ENCODE assay signal across 22 cellular contexts in the genomic region with DNA sequence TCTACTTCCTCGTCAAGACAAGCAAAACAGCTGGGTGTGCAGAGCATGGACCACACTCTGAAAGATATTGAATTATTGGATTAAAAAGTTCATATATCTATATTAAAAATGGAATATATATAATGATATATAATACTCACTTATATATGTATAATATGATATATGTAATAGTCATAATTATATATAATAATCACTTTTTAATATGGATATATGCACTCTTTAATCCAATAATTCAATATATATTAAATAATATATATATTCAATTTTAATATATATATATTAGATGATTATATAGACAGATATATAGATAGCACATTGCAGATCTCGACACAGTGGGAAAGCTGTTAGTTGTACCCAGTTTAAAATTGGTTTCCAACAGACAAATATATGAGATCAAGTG.
"Had no signal": no experiment of that assay in that cellular context is flagged by ENCODE, and none has a peak within 500 bp of the region (broad histone marks: within the 10 kb centered on the region; RNA-seq: fewer than 3 reads in every experiment).

No MANE protein-coding gene starts in this region.

- H3K27ac ChIP-seq: coronary artery, dorsolateral prefrontal cortex, esophagus muscularis mucosa, foreskin keratinocyte, gastrocnemius medialis, heart right ventricle, left lung, lower lobe of right lung had no signal

- H3K4me1 ChIP-seq: esophagus muscularis mucosa, foreskin keratinocyte, gastrocnemius medialis, heart right ventricle, left lung, lower lobe of right lung had no signal

- H3K4me3 ChIP-seq: coronary artery, dorsolateral prefrontal cortex, esophagus muscularis mucosa, gastrocnemius medialis, heart right ventricle, left lung, lower lobe of right lung, mucosa of descending colon had no signal

- ATAC-seq: foreskin keratinocyte, gastrocnemius medialis, heart right ventricle, left cardiac atrium, left lung, left ventricle myocardium superior, lower lobe of right lung, mucosa of descending colon had no signal

- H3K36me3 ChIP-seq: esophagus muscularis mucosa, gastrocnemius medialis, heart right ventricle, left lung, lower lobe of right lung had no signal

- FAIRE-seq: colon, islet of Langerhans, keratinocyte had no signal

- H3K36me3 Mint-ChIP-seq: mesothelial cell of epicardium had no signal

- H3K9me3 ChIP-seq: esophagus muscularis mucosa, gastrocnemius medialis, heart right ventricle, left lung, lower lobe of right lung, mucosa of descending colon had no signal

- H3K27me3 ChIP-seq: esophagus muscularis mucosa, foreskin keratinocyte, gastrocnemius medialis, heart right ventricle, left lung had no signal

- H3K4me3 Mint-ChIP-seq: mesothelial cell of epicardium had no signal

- DNase-seq: dermis blood vessel endothelial cell; dorsolateral prefrontal cortex; effector CD4-positive, alpha-beta T cell; effector memory CD4-positive, alpha-beta T cell; foreskin keratinocyte; gastrocnemius medialis; glutamatergic neuron; head of caudate nucleus; heart right ventricle; hippocampal formation; left cardiac atrium; left lung; left ventricle myocardium superior; lower lobe of right lung; mesenchymal stem cell; mucosa of descending colon had no signal

- H3K27ac Mint-ChIP-seq: mesothelial cell of epicardium had no signal
